Comparison of ENCODE assay signal across 9 cellular contexts in the genomic region with DNA sequence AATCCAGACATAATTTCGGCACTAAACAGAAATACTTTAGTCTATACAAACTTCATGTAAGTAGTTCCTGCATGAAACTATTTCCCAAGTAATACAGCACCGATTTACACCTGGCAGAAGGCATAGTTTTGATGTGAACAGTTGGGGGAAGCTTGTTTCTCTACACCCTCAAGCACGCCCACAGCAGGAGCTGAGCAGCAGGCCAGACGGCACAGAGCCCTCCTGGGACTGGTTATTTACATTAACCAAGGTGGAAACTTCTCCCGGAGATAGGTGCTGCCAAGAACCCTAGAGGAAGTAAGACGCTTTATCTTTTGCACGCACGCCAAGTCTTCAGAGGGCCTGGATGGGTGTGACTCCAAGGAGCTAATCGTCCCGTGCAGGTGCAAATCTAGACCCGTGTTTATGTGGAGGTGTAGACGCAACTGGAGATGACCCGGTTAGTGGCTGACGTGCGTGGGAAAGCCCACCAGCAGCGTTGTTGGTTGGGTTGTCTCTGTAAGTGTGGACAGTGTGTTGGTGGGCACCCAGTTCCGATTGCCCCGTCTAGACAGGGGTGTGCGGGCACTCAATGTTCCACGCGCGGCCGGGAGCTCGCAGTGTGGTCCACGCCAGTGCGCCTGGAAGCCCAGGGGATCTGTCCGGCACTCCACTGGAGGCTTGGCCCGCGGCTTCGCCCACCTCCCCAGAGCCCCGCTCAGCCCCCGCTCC. TPM values are rescaled to one million over a fixed set of nuclear protein-coding genes. Genes with fewer than 3 reads are reported as not detected.
DNase-seq lines count a peak whose midpoint lies in the region; ATAC-seq, FAIRE-seq and TF ChIP-seq lines count a peak whose summit lies in the region.
"Had no signal": no experiment of that assay in that cellular context is flagged by ENCODE, and none has a peak within 500 bp of the region (broad histone marks: within the 10 kb centered on the region; RNA-seq: fewer than 3 reads in every experiment).

No MANE protein-coding gene starts in this region.

- no peaks in the 10 kb centered on the region for H3K9me3 ChIP-seq in pancreas

- H3K4me1 ChIP-seq in pancreas, result peaks cover 0 to 20% (median 6%) of the 10 kb centered on the region in 3 donors

- 1% methylated on average over 32 of the region's 32 CpGs for WGBS in pancreas, 2 donors

- ATAC-seq in GM21515 (IDR thresholded peaks at IDR 0.05; ENCODE audit: unreplicated experiment) (peak; percentile 65), Right ventricle myocardium inferior (peak; percentile 21), pancreas (peak; percentile 44 to 66 (median 62))

- FAIRE-seq in pancreas (lab: Jason Lieb, UNC), result no peak
- FAIRE-seq: TTC549 had no signal

- H3K27ac ChIP-seq in pancreas, result peak overlapping the region; percentile 94 to 98 (median 94)

- peak overlapping the region; percentile 27 to 96 (median 86) for H3K4me3 ChIP-seq in pancreas

- no peaks in the 10 kb centered on the region for H3K36me3 ChIP-seq in pancreas

- TF ChIP-seq CTCF in pancreas (IDR thresholded peaks at IDR 0.05), result no peak

- H3K27me3 ChIP-seq in pancreas, result no peaks in the 10 kb centered on the region

- intact Hi-C loops in Right ventricle myocardium inferior (cut with DNase I), result loop anchor here (1.0 to 10.0 kb wide), 3 partner anchors 53 to 157 kb away; partner anchors contain the start of genes CKAP4 and POLR3B
- intact Hi-C loops in pancreas (cut with DNase I), result no loop called here

- DNase-seq in D341Med (ENCODE audit: low spot score) (peak; percentile 83), HuH-7 (ENCODE audit: low spot score) (peak; percentile 37), Right ventricle myocardium inferior (ENCODE audit: missing footprints) (peak; percentile 86), pancreas (peak; percentile 72 to 86 (median 76)), ureter (ENCODE audit: low spot score) (peak; percentile 83)
- peak; percentile 65 for DNase-seq in activated naive CD4-positive, alpha-beta T cell treated with Interleukin-2 at 50 U/mL for 16 hours

- TF ChIP-seq POLR2A in Raji (IDR thresholded peaks at IDR 0.05; ENCODE audit: insufficient read depth, low read depth, low read length), result peak; percentile 50

RNA-seq across cellular contexts. Expression of gene TCP11L2, which starts 0.8 kb away (rescaled TPM):
- total RNA-seq in Right ventricle myocardium inferior (93.7 TPM), pancreas (10 to 100 TPM in 4 of 6 donors, 1 to 10 TPM in 2; 7.3 to 24.4 (median 12.9) TPM), ureter (19.6 TPM)
- polyA plus RNA-seq in pancreas, result 1 to 10 TPM; 3.5 to 4.6 TPM

RNA-seq across cellular contexts. Expression of gene CKAP4, which starts 53.9 kb away (rescaled TPM):
- total RNA-seq in Right ventricle myocardium inferior, result 40.2 TPM
- total RNA-seq in pancreas, result 10 to 100 TPM; 19.8 to 45.3 (median 28.4) TPM
- 10 to 100 TPM in 1 of 2 donors, 1 to 10 TPM in 1; 5.6 to 14.3 TPM for polyA plus RNA-seq in pancreas
- total RNA-seq in ureter, result 39.7 TPM

RNA-seq across cellular contexts. Expression of gene POLR3B, which starts 55.8 kb away (rescaled TPM):
- 7.3 TPM for total RNA-seq in Right ventricle myocardium inferior
- total RNA-seq in pancreas, result 1 to 10 TPM; 4.0 to 7.9 (median 5.9) TPM
- 1 to 10 TPM; 1.9 to 3.1 TPM for polyA plus RNA-seq in pancreas
- 24.4 TPM for total RNA-seq in ureter

Comparison
In these comparisons a context has a peak if more than half of its experiments do, and no peak if none do; other contexts are left out.
1. Peak in every context shown above with its lines: DNase-seq, ATAC-seq, H3K4me3 ChIP-seq and H3K27ac ChIP-seq.